Comparison of ENCODE assay signal across 7 cellular contexts in genomic region chr9:40885858-40886257, GRCh38.
DNase-seq lines count a peak whose midpoint lies in the region; ATAC-seq and TF ChIP-seq lines count a peak whose summit lies in the region.
"Not testable (repeated sequence)": the region's sequence is repeated elsewhere in the genome, so short reads cannot be mapped to it uniquely, and the experiment has no call there.

No MANE protein-coding gene starts in this region.

- DNase-seq in WERI-Rb-1 (peak; percentile 6), chondrocyte (ENCODE audit: low spot score) (peak; percentile 59), right atrium auricular region (ENCODE audit: low spot score) (peak; percentile 43), lower lobe of right lung (peak; percentile 32), osteocyte (ENCODE audit: extremely low spot score, unreplicated experiment) (peak; percentile 83)
- DNase-seq in stimulated activated naive B cell treated with anti-CD40 and anti-IgM and Interleukin-4, amounts not matched to agents 10 μg/mL and 1 μg/mL and 100 μg/mL, for 72 hours: not testable (repeated sequence)

- H3K36me3 ChIP-seq in WERI-Rb-1; right atrium auricular region; liver (ENCODE audit: control insufficient read depth in 4 of 4, insufficient read depth in 3 of 4, low read depth in 1 of 4, low read length in 3 of 4); lower lobe of right lung: not testable (repeated sequence)

- not testable (repeated sequence) for TF ChIP-seq CTCF in WERI-Rb-1 (IDR thresholded peaks at IDR 0.05; ENCODE audit: low read depth, low read length); chondrocyte (IDR thresholded peaks at IDR 0.05); right atrium auricular region (IDR thresholded peaks at IDR 0.05); liver (IDR thresholded peaks at IDR 0.05; ENCODE audit: low read depth, low read length, missing input control); lower lobe of right lung (IDR thresholded peaks at IDR 0.05); osteocyte (IDR thresholded peaks at IDR 0.05)

- H3K4me3 Mint-ChIP-seq in chondrocyte (ENCODE audit: unreplicated experiment); osteocyte (ENCODE audit: unreplicated experiment); stimulated activated naive B cell treated with anti-CD40 and anti-IgM and Interleukin-4, amounts not matched to agents 10 μg/mL and 1 μg/mL and 100 μg/mL, for 72 hours: not testable (repeated sequence)

- not testable (repeated sequence) for ATAC-seq in lower lobe of right lung; stimulated activated naive B cell treated with anti-CD40 and anti-IgM and Interleukin-4, amounts not matched to agents 10 μg/mL and 1 μg/mL and 100 μg/mL, for 72 hours (replicated peaks)

- not testable (repeated sequence) for TF ChIP-seq RAD21 in liver (IDR thresholded peaks at IDR 0.05)

- not testable (repeated sequence) for H3K9ac ChIP-seq in liver (ENCODE audit: low read depth in 1 of 2, low read length in 2 of 2)

- not testable (repeated sequence) for H3K4me1 Mint-ChIP-seq in chondrocyte (ENCODE audit: low read depth); osteocyte (ENCODE audit: unreplicated experiment); stimulated activated naive B cell treated with anti-CD40 and anti-IgM and Interleukin-4, amounts not matched to agents 10 μg/mL and 1 μg/mL and 100 μg/mL, for 72 hours

- H3K27ac ChIP-seq in WERI-Rb-1; right atrium auricular region; liver (ENCODE audit: low read depth in 1 of 2, low read length in 2 of 2); lower lobe of right lung: not testable (repeated sequence)

- WGBS in liver: 84% methylated on average over 14 of the region's 14 CpGs

- peaks cover 28% of the 10 kb centered on the region for H3K36me3 Mint-ChIP-seq in chondrocyte (ENCODE audit: low read depth)
- not testable (repeated sequence) for H3K36me3 Mint-ChIP-seq in osteocyte (ENCODE audit: unreplicated experiment)
- H3K36me3 Mint-ChIP-seq in stimulated activated naive B cell treated with anti-CD40 and anti-IgM and Interleukin-4, amounts not matched to agents 10 μg/mL and 1 μg/mL and 100 μg/mL, for 72 hours: peaks cover 24 to 68% of the 10 kb centered on the region in 2 donors

- H3K9me3 ChIP-seq in WERI-Rb-1 (ENCODE audit: severe bottlenecking) (peaks cover 26% of the 10 kb centered on the region), right atrium auricular region (peaks cover 18 to 100% of the 10 kb centered on the region in 2 donors), liver (ENCODE audit: control insufficient read depth in 4 of 4, low read length in 3 of 4) (peaks cover 13 to 78% (median 30%) of the 10 kb centered on the region in 4 donors), lower lobe of right lung (peaks cover 100% of the 10 kb centered on the region)

- intact Hi-C loops in lower lobe of right lung (cut with DNase I): not testable (repeated sequence)

- H3K27me3 ChIP-seq in WERI-Rb-1 (ENCODE audit: insufficient read depth, low read depth, severe bottlenecking): peaks cover 36% of the 10 kb centered on the region
- not testable (repeated sequence) for H3K27me3 ChIP-seq in right atrium auricular region; liver (ENCODE audit: control insufficient read depth in 4 of 4, insufficient read depth in 4 of 4, low read length in 3 of 4); lower lobe of right lung (ENCODE audit: low read depth)

- H3K27me3 Mint-ChIP-seq in chondrocyte (ENCODE audit: low read depth); osteocyte (ENCODE audit: unreplicated experiment); stimulated activated naive B cell treated with anti-CD40 and anti-IgM and Interleukin-4, amounts not matched to agents 10 μg/mL and 1 μg/mL and 100 μg/mL, for 72 hours: not testable (repeated sequence)

- H3K9me3 Mint-ChIP-seq in chondrocyte (ENCODE audit: low read depth) (peaks cover 73% of the 10 kb centered on the region), osteocyte (ENCODE audit: unreplicated experiment) (peaks cover 57% of the 10 kb centered on the region)
- peaks cover 49 to 64% of the 10 kb centered on the region in 2 donors for H3K9me3 Mint-ChIP-seq in stimulated activated naive B cell treated with anti-CD40 and anti-IgM and Interleukin-4, amounts not matched to agents 10 μg/mL and 1 μg/mL and 100 μg/mL, for 72 hours

- H3K4me3 ChIP-seq in WERI-Rb-1 (ENCODE audit: low read depth, low read length); right atrium auricular region; lower lobe of right lung: not testable (repeated sequence)
- H3K4me3 ChIP-seq in liver (ENCODE audit: low read depth in 1 of 3, low read length in 3 of 3): peak overlapping the region in 2 of 3 donors; percentile 10 to 16

- H3K27ac Mint-ChIP-seq in chondrocyte (ENCODE audit: unreplicated experiment); osteocyte (ENCODE audit: unreplicated experiment): not testable (repeated sequence)
- peak overlapping the region; percentile 3 for H3K27ac Mint-ChIP-seq in stimulated activated naive B cell treated with anti-CD40 and anti-IgM and Interleukin-4, amounts not matched to agents 10 μg/mL and 1 μg/mL and 100 μg/mL, for 72 hours

- not testable (repeated sequence) for H3K4me1 ChIP-seq in right atrium auricular region; liver (ENCODE audit: control insufficient read depth in 4 of 4, insufficient read depth in 4 of 4, low read length in 3 of 4); lower lobe of right lung
